In genomic region chr7:132353902-132354301, GRCh38 we compare ENCODE assay signal across 19 cellular contexts.
"Had no signal": no experiment of that assay in that cellular context is flagged by ENCODE, and none has a peak within 500 bp of the region (broad histone marks: within the 10 kb centered on the region; RNA-seq: fewer than 3 reads in every experiment).

No MANE protein-coding gene starts in this region.

- H3K9ac ChIP-seq: parathyroid adenoma had no signal

- H2AFZ ChIP-seq: parathyroid adenoma had no signal

- H3K27ac ChIP-seq: epithelial cell of prostate, gastroesophageal sphincter, left ventricle myocardium inferior, lower lobe of right lung, parathyroid adenoma, prostate gland, testis, tibial nerve, upper lobe of right lung had no signal

- H3K27me3 ChIP-seq: testis, upper lobe of right lung had no signal

- H3K79me2 ChIP-seq: parathyroid adenoma had no signal

- H3K4me1 ChIP-seq: parathyroid adenoma, prostate gland, testis, upper lobe of right lung had no signal

- H3K9me3 ChIP-seq: esophagus squamous epithelium, gastroesophageal sphincter, left ventricle myocardium inferior, lower lobe of right lung, prostate gland, testis, tibial nerve, upper lobe of right lung had no signal

- H3K4me3 ChIP-seq: esophagus squamous epithelium, gastroesophageal sphincter, left ventricle myocardium inferior, lower lobe of right lung, prostate gland, testis, tibial nerve, upper lobe of right lung had no signal

- DNase-seq: effector memory CD8-positive, alpha-beta T cell; esophagus squamous epithelium; foreskin fibroblast; glutamatergic neuron; islet precursor cell; left ventricle myocardium inferior; lower lobe of right lung; natural killer cell; stimulated activated CD4-positive, alpha-beta T cell treated with anti-CD3 and anti-CD28 coated beads, Interleukin-2, amount 100 ng/mL, for 24 hours; stimulated activated CD4-positive, alpha-beta T cell treated with anti-CD3 and anti-CD28 coated beads, Interleukin-4, amount 100 ng/mL, for 4 hours; stimulated activated naive B cell treated with anti-CD40 and anti-IgM and Interleukin-4, amounts not matched to agents 10 μg/mL and 1 μg/mL and 100 μg/mL, for 72 hours; stimulated activated naive CD8-positive, alpha-beta T cell treated with anti-CD3 and anti-CD28 coated beads, Interleukin-15, amount 100 ng/mL, for 72 hours; testis; upper lobe of right lung had no signal

- H3K36me3 ChIP-seq: esophagus squamous epithelium, gastroesophageal sphincter, left ventricle myocardium inferior, lower lobe of right lung, prostate gland, tibial nerve, upper lobe of right lung had no signal
